ENCODE assay signal across 11 cellular contexts in genomic region chr3:56125358-56126005, GRCh38.
A peak's percentile ranks its signal among the peaks of the same experiment; 100 is the strongest.
DNase-seq lines count a peak whose midpoint lies in the region; ATAC-seq and TF ChIP-seq lines count a peak whose summit lies in the region.
"Had no signal": no experiment of that assay in that cellular context is flagged by ENCODE, and none has a peak within 500 bp of the region (broad histone marks: within the 10 kb centered on the region; RNA-seq: fewer than 3 reads in every experiment).

No MANE protein-coding gene starts in this region.

- H3K9me3 ChIP-seq in SJCRH30 (replicated peaks) (no peaks in the 10 kb centered on the region), cardiac muscle cell (ENCODE audit: low read depth) (no peaks in the 10 kb centered on the region)
- H3K9me3 ChIP-seq: mucosa of descending colon had no signal

- peak overlapping the region; percentile 98 for H3K27ac ChIP-seq in SJCRH30
- no peak overlapping the region for H3K27ac ChIP-seq in cardiac muscle cell
- H3K27ac ChIP-seq: SK-N-MC had no signal

- DNase-seq in HFFc6 (peak; percentile 50), SJCRH30 (peak; percentile 91 to 96), cardiac muscle cell (ENCODE audit: low read depth in 1 of 2, low spot score in 1 of 2) (peak; percentile 22 to 64), type B pancreatic cell (ENCODE audit: extremely low spot score, unreplicated experiment) (no peak)
- DNase-seq: NCI-H1105; stimulated activated CD4-positive, alpha-beta T cell treated with anti-CD3 and anti-CD28 coated beads, Interleukin-4, amount 100 ng/mL, for 24 hours had no signal

- H3K4me1 ChIP-seq in SJCRH30 (peaks cover 61% of the 10 kb centered on the region), cardiac muscle cell (ENCODE audit: low read depth) (peaks cover 22% of the 10 kb centered on the region)

- H3K4me3 ChIP-seq in SJCRH30 (no peak overlapping the region), cardiac muscle cell (no peak overlapping the region)
- H3K4me3 ChIP-seq: mucosa of descending colon, SK-N-MC had no signal

- TF ChIP-seq CTCF in HFFc6 (IDR thresholded peaks at IDR 0.05) (no peak), cardiac muscle cell (IDR thresholded peaks at IDR 0.05; ENCODE audit: low read depth, low read length) (no peak), type B pancreatic cell (conservative IDR thresholded peaks at IDR 0.05) (no peak)

- H3K4me1 Mint-ChIP-seq in HFFc6 (ENCODE audit: low read depth) = peaks cover 15% of the 10 kb centered on the region
- H3K4me1 Mint-ChIP-seq in type B pancreatic cell (ENCODE audit: unreplicated experiment) = peaks cover 35% of the 10 kb centered on the region

- H3K9me3 Mint-ChIP-seq in HFFc6 (no peaks in the 10 kb centered on the region), type B pancreatic cell (peaks cover under 1% of the 10 kb centered on the region)

- H3K36me3 ChIP-seq in SJCRH30 (no peaks in the 10 kb centered on the region), cardiac muscle cell (no peaks in the 10 kb centered on the region)

- H3K4me3 Mint-ChIP-seq in HFFc6 (no peak overlapping the region), type B pancreatic cell (peak overlapping the region; percentile 40)

- H3K27me3 ChIP-seq in SJCRH30 = no peaks in the 10 kb centered on the region
- H3K27me3 ChIP-seq in cardiac muscle cell = no peaks in the 10 kb centered on the region

- H3K27me3 Mint-ChIP-seq in HFFc6 (ENCODE audit: insufficient read depth) = peaks cover 3% of the 10 kb centered on the region
- H3K27me3 Mint-ChIP-seq in type B pancreatic cell = peaks cover 8% of the 10 kb centered on the region

- no peaks in the 10 kb centered on the region for H3K36me3 Mint-ChIP-seq in HFFc6 (ENCODE audit: low read depth)
- H3K36me3 Mint-ChIP-seq in type B pancreatic cell = no peaks in the 10 kb centered on the region

- H3K27ac Mint-ChIP-seq in HFFc6 (no peak overlapping the region), type B pancreatic cell (no peak overlapping the region)

- ATAC-seq in HG03159 (IDR thresholded peaks at IDR 0.05; ENCODE audit: unreplicated experiment) (no peak), GM19452 (IDR thresholded peaks at IDR 0.05; ENCODE audit: unreplicated experiment) (no peak), HG03571 (IDR thresholded peaks at IDR 0.05; ENCODE audit: unreplicated experiment) (no peak)
- ATAC-seq: mucosa of descending colon had no signal
